ENCODE assay signal across 11 cellular contexts in the genomic region with DNA sequence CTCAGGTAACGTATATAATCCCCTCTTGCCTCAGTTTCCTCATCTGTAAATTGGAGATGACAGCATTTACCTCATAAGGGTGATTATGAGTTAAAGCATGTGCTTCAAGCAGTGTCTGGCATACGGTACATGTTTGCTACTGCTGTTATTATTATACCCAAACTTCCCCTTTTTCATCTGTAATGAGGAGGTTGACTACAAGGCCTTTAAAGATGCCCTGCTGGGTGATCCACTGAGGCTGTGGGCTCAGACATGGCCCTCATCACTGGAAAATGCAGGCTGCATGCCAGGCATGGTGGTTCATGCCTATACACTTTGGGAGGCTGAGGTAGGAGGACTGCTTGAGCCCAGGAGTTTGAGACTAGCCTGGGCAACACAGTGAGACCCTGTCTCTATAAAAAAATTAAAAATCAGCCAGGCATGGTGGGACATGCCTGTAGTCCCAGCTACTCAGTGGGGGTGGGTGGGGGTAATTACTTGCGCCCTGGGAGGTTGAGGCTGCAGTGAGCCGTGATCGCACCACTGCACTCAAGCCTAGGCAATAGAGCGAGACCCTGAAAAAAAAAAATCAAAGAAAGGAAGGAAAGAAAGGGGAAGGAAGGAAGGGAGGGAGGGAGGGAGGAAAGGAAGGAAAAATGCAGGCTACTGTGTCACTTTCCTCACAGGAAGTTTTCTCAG. TPM values are rescaled to one million over a fixed set of nuclear protein-coding genes. Genes with fewer than 3 reads are reported as not detected.
DNase-seq lines count a peak whose midpoint lies in the region; ATAC-seq and TF ChIP-seq lines count a peak whose summit lies in the region.
"Had no signal": no experiment of that assay in that cellular context is flagged by ENCODE, and none has a peak within 500 bp of the region (broad histone marks: within the 10 kb centered on the region; RNA-seq: fewer than 3 reads in every experiment).

No MANE protein-coding gene starts in this region.

- TF ChIP-seq EP300 in esophagus muscularis mucosa (IDR thresholded peaks at IDR 0.05) (no peak), suprapubic skin (IDR thresholded peaks at IDR 0.05) (no peak)

- H3K27ac Mint-ChIP-seq in activated T-cell treated with anti-CD3 and anti-CD28 coated beads, Interleukin-2, amount 50 U/mL, for 72 hours: peak overlapping the region; percentile 99

- H3K9me3 Mint-ChIP-seq in activated T-cell treated with anti-CD3 and anti-CD28 coated beads, Interleukin-2, amount 50 U/mL, for 72 hours: no peaks in the 10 kb centered on the region

- H3K4me3 Mint-ChIP-seq in activated T-cell treated with anti-CD3 and anti-CD28 coated beads, Interleukin-2, amount 50 U/mL, for 72 hours: peak overlapping the region; percentile 96 to 98

- ATAC-seq in activated T-cell treated with anti-CD3 and anti-CD28 coated beads, Interleukin-2, amount 50 U/mL, for 72 hours (replicated peaks in 1 of 2): no peak

- WGBS in esophagus muscularis mucosa: 85% methylated on average over 6 of the region's 6 CpGs
- WGBS in suprapubic skin: 89% methylated on average over 6 of the region's 6 CpGs

- peaks cover 0 to 58% (median 0%) of the 10 kb centered on the region in 3 donors for H3K36me3 ChIP-seq in Peyer's patch
- H3K36me3 ChIP-seq in esophagus muscularis mucosa: peaks cover 18 to 68% (median 60%) of the 10 kb centered on the region in 4 donors
- peaks cover 61% of the 10 kb centered on the region for H3K36me3 ChIP-seq in suprapubic skin

- H3K9me3 ChIP-seq in Peyer's patch: no peaks in the 10 kb centered on the region
- no peaks in the 10 kb centered on the region for H3K9me3 ChIP-seq in esophagus muscularis mucosa
- H3K9me3 ChIP-seq in suprapubic skin: no peaks in the 10 kb centered on the region

- DNase-seq in activated T-cell treated with anti-CD3 and anti-CD28 coated beads, Interleukin-2, amount 50 U/mL, for 72 hours: no peak
- DNase-seq in activated T-cell treated with anti-CD3 and anti-CD28 coated beads, Interleukin-2, amount 50 U/mL, for 48 hours: no peak
- no peak for DNase-seq in Peyer's patch
- no peak for DNase-seq in esophagus muscularis mucosa (ENCODE audit: extremely low spot score)
- no peak for DNase-seq in suprapubic skin (ENCODE audit: low spot score in 2 of 2)
- DNase-seq in DMS53 (lab: John Stamatoyannopoulos, UW): no peak
- DNase-seq in dedifferentiated amniotic fluid mesenchymal stem cell (ENCODE audit: extremely low spot score): no peak
- no peak for DNase-seq in GF-D8 (lab: John Stamatoyannopoulos, UW)
- DNase-seq: amygdala, kidney, NCI-H446 had no signal

- TF ChIP-seq CTCF in Peyer's patch (IDR thresholded peaks at IDR 0.05): no peak
- no peak for TF ChIP-seq CTCF in esophagus muscularis mucosa (IDR thresholded peaks at IDR 0.05)
- TF ChIP-seq CTCF in suprapubic skin (IDR thresholded peaks at IDR 0.05): no peak

- H3K4me1 ChIP-seq in Peyer's patch: peaks cover 0 to 47% (median 31%) of the 10 kb centered on the region in 4 donors
- peaks cover 50 to 64% (median 57%) of the 10 kb centered on the region in 4 donors for H3K4me1 ChIP-seq in esophagus muscularis mucosa
- peaks cover 48% of the 10 kb centered on the region for H3K4me1 ChIP-seq in suprapubic skin

- no peaks in the 10 kb centered on the region for H3K27me3 Mint-ChIP-seq in activated T-cell treated with anti-CD3 and anti-CD28 coated beads, Interleukin-2, amount 50 U/mL, for 72 hours (ENCODE audit: low read depth)

- H3K27me3 ChIP-seq in Peyer's patch (no peaks in the 10 kb centered on the region), esophagus muscularis mucosa (no peaks in the 10 kb centered on the region), suprapubic skin (no peaks in the 10 kb centered on the region)

- H3K4me3 ChIP-seq in Peyer's patch (peak overlapping the region in 3 of 4 donors; percentile 9 to 88 (median 69)), esophagus muscularis mucosa (no peak overlapping the region), suprapubic skin (no peak overlapping the region)

- intact Hi-C loops in esophagus muscularis mucosa (cut with DNase I): no loop called here

- H3K27ac ChIP-seq in Peyer's patch (peak overlapping the region; percentile 93 to 100 (median 98)), esophagus muscularis mucosa (replicated peaks in 1 of 4) (peak overlapping the region; percentile 93 to 99 (median 98)), suprapubic skin (peak overlapping the region; percentile 95)

- H3K36me3 Mint-ChIP-seq in activated T-cell treated with anti-CD3 and anti-CD28 coated beads, Interleukin-2, amount 50 U/mL, for 72 hours (ENCODE audit: insufficient read depth in 2 of 2): peaks cover 9 to 18% of the 10 kb centered on the region in 2 donors

- peaks cover 75% of the 10 kb centered on the region for H3K4me1 Mint-ChIP-seq in activated T-cell treated with anti-CD3 and anti-CD28 coated beads, Interleukin-2, amount 50 U/mL, for 72 hours (ENCODE audit: low read depth)

- TF ChIP-seq POLR2A in Peyer's patch (IDR thresholded peaks at IDR 0.05) (no peak), esophagus muscularis mucosa (IDR thresholded peaks at IDR 0.05; ENCODE audit: low read depth) (no peak), suprapubic skin (IDR thresholded peaks at IDR 0.05) (no peak)

RNA-seq across cellular contexts. Expression of a gene that starts 4.3 kb away (rescaled TPM):
- 10 to 100 TPM; 34.1 to 39.5 TPM for total RNA-seq in activated T-cell treated with anti-CD3 and anti-CD28 coated beads, Interleukin-2, amount 50 U/mL, for 72 hours
- total RNA-seq in Peyer's patch (10 to 100 TPM; 23.7 to 60.2 (median 30.7) TPM), esophagus muscularis mucosa (10 to 100 TPM; 34.5 to 49.1 (median 39.8) TPM), suprapubic skin (100 to 1,000 TPM in 1 of 4 donors, 10 to 100 TPM in 3; 40.7 to 126 (median 64.4) TPM)

RNA-seq across cellular contexts. Expression of a gene that starts 58.2 kb away (rescaled TPM):
- total RNA-seq in activated T-cell treated with anti-CD3 and anti-CD28 coated beads, Interleukin-2, amount 50 U/mL, for 72 hours: 10 to 100 TPM; 22.9 to 26.4 TPM
- total RNA-seq in Peyer's patch: 10 to 100 TPM; 12.4 to 28.3 (median 21.2) TPM
- 10 to 100 TPM; 12.9 to 20.6 (median 17.0) TPM for total RNA-seq in esophagus muscularis mucosa
- total RNA-seq in suprapubic skin: 10 to 100 TPM; 11.8 to 23.3 (median 14.6) TPM

Comparison
In these comparisons a context has a peak if more than half of its experiments do, and no peak if none do; other contexts are left out.
1. H3K4me3 ChIP-seq: peak in Peyer's patch (3 of 4); none in esophagus muscularis mucosa (0 of 4) and suprapubic skin (single experiment).
2. Peak in every context shown above with its lines, with median percentiles within 50 percentile points of each other: H3K27ac ChIP-seq.